In the genomic region with DNA sequence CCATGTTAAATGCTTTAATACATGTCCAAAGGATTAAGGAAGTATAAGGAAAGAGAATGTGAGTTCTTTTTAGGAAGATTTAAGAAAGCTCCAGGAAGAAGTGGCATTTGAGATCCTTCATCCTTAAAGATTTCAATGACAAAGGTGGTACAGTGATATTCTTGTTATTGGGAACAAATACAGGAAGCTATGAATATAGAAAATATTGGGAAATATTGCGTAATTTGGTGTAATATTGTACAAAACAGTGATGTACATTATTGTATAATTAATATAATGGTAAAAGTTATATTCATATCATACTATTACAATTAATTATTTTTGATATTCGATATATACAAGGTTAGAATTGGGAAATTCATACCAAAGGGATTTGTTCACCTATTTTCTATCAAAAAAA, we compare ENCODE assay signal across 11 cellular contexts.
DNase-seq lines count a peak whose midpoint lies in the region; ATAC-seq and TF ChIP-seq lines count a peak whose summit lies in the region.
"Had no signal": no experiment of that assay in that cellular context is flagged by ENCODE, and none has a peak within 500 bp of the region (broad histone marks: within the 10 kb centered on the region; RNA-seq: fewer than 3 reads in every experiment).

No MANE protein-coding gene starts in this region.

- H3K27me3 Mint-ChIP-seq in mesothelial cell of epicardium (ENCODE audit: low read depth), result no peaks in the 10 kb centered on the region
- no peaks in the 10 kb centered on the region for H3K27me3 Mint-ChIP-seq in activated CD8-positive, alpha-beta memory T cell treated with anti-CD3 and anti-CD28 coated beads, Interleukin-2, amount 10 ng/mL, durations not matched to agents 7 days and 5 days
- H3K27me3 Mint-ChIP-seq: IgD-negative memory B cell had no signal

- DNase-seq in mesothelial cell of epicardium (ENCODE audit: low spot score in 2 of 2, unreplicated experiment in 2 of 2) (no peak), smooth muscle cell (lab: John Stamatoyannopoulos, UW; ENCODE audit: unreplicated experiment) (no peak), GF-D8 (lab: John Stamatoyannopoulos, UW) (no peak), dermis blood vessel endothelial cell (no peak)
- DNase-seq in activated CD8-positive, alpha-beta memory T cell treated with anti-CD3 and anti-CD28 coated beads, Interleukin-2, amount 10 ng/mL, durations not matched to agents 7 days and 5 days, result no peak
- DNase-seq: H7 had no signal

- H3K4me3 ChIP-seq in HUES48 (ENCODE audit: low read depth, low read length), result no peak overlapping the region
- H3K4me3 ChIP-seq in smooth muscle cell, result no peak overlapping the region
- H3K4me3 ChIP-seq: SJSA1 had no signal

- TF ChIP-seq CTCF in VCaP (conservative IDR thresholded peaks at IDR 0.05), result no peak
- no peak for TF ChIP-seq CTCF in mesothelial cell of epicardium (IDR thresholded peaks at IDR 0.05; ENCODE audit: unreplicated experiment)
- TF ChIP-seq CTCF in smooth muscle cell (IDR thresholded peaks at IDR 0.05; ENCODE audit: borderline replicate concordance, insufficient read depth, poor library complexity, severe bottlenecking), result no peak

- H3K36me3 ChIP-seq in HUES48 (ENCODE audit: control insufficient read depth, insufficient read depth, low read length) (no peaks in the 10 kb centered on the region), smooth muscle cell (ENCODE audit: low read depth) (no peaks in the 10 kb centered on the region)
- H3K36me3 ChIP-seq: BE2C, SJSA1 had no signal

- H3K4me1 ChIP-seq in HUES48 (ENCODE audit: control insufficient read depth, insufficient read depth, low read length) (peaks cover 9% of the 10 kb centered on the region), smooth muscle cell (ENCODE audit: low read depth) (peaks cover 32% of the 10 kb centered on the region)
- H3K4me1 ChIP-seq: SJSA1 had no signal

- no peak overlapping the region for H2AFZ ChIP-seq in smooth muscle cell (ENCODE audit: low read depth)

- CTCF ChIA-PET in activated CD8-positive, alpha-beta memory T cell treated with anti-CD3 and anti-CD28 coated beads, Interleukin-2, amount 10 ng/mL, durations not matched to agents 7 days and 5 days (lab: Charles Lee), result no interaction called here

- H3K79me2 ChIP-seq in smooth muscle cell (ENCODE audit: low read depth), result no peaks in the 10 kb centered on the region

- H3K4me3 Mint-ChIP-seq in mesothelial cell of epicardium, result no peak overlapping the region
- H3K4me3 Mint-ChIP-seq in activated CD8-positive, alpha-beta memory T cell treated with anti-CD3 and anti-CD28 coated beads, Interleukin-2, amount 10 ng/mL, durations not matched to agents 7 days and 5 days, result no peak overlapping the region
- H3K4me3 Mint-ChIP-seq: IgD-negative memory B cell had no signal

- no peak overlapping the region for H3K4me2 ChIP-seq in smooth muscle cell

- peaks cover 10% of the 10 kb centered on the region for H3F3A ChIP-seq in smooth muscle cell (ENCODE audit: low read depth)

- WGBS in smooth muscle cell (ENCODE audit: low lambda C conversion rate), result 95% methylated on average over 2 of the region's 2 CpGs

- H3K36me3 Mint-ChIP-seq in mesothelial cell of epicardium, result no peaks in the 10 kb centered on the region
- H3K36me3 Mint-ChIP-seq in activated CD8-positive, alpha-beta memory T cell treated with anti-CD3 and anti-CD28 coated beads, Interleukin-2, amount 10 ng/mL, durations not matched to agents 7 days and 5 days, result no peaks in the 10 kb centered on the region
- H3K36me3 Mint-ChIP-seq: IgD-negative memory B cell had no signal

- H3K9ac ChIP-seq in HUES48 (ENCODE audit: low read depth, low read length) (no peak overlapping the region), smooth muscle cell (ENCODE audit: low read depth) (no peak overlapping the region)

- no peaks in the 10 kb centered on the region for H3K9me3 Mint-ChIP-seq in mesothelial cell of epicardium
- no peaks in the 10 kb centered on the region for H3K9me3 Mint-ChIP-seq in activated CD8-positive, alpha-beta memory T cell treated with anti-CD3 and anti-CD28 coated beads, Interleukin-2, amount 10 ng/mL, durations not matched to agents 7 days and 5 days (ENCODE audit: low read depth)
- H3K9me3 Mint-ChIP-seq: IgD-negative memory B cell had no signal

- H3K27ac Mint-ChIP-seq in mesothelial cell of epicardium, result peak overlapping the region; percentile 88
- no peak overlapping the region for H3K27ac Mint-ChIP-seq in activated CD8-positive, alpha-beta memory T cell treated with anti-CD3 and anti-CD28 coated beads, Interleukin-2, amount 10 ng/mL, durations not matched to agents 7 days and 5 days
- H3K27ac Mint-ChIP-seq: IgD-negative memory B cell had no signal

- H3K27me3 ChIP-seq in HUES48 (ENCODE audit: control insufficient read depth, insufficient read depth, low read length) (no peaks in the 10 kb centered on the region), smooth muscle cell (ENCODE audit: low read depth) (no peaks in the 10 kb centered on the region)
- H3K27me3 ChIP-seq: BE2C, SJSA1 had no signal

- peaks cover 4% of the 10 kb centered on the region for H3K9me3 ChIP-seq in HUES48 (ENCODE audit: control insufficient read depth, insufficient read depth, low read length)
- no peaks in the 10 kb centered on the region for H3K9me3 ChIP-seq in smooth muscle cell (replicated peaks; ENCODE audit: low read depth)
- H3K9me3 ChIP-seq: BE2C, SJSA1 had no signal

- peak overlapping the region; percentile 73 for H3K27ac ChIP-seq in HUES48 (ENCODE audit: low read depth, low read length)
- peak overlapping the region; percentile 72 for H3K27ac ChIP-seq in VCaP
- peak overlapping the region; percentile 30 for H3K27ac ChIP-seq in smooth muscle cell (ENCODE audit: low read depth)
- H3K27ac ChIP-seq: SJSA1 had no signal

- peaks cover 51% of the 10 kb centered on the region for H3K4me1 Mint-ChIP-seq in mesothelial cell of epicardium
- H3K4me1 Mint-ChIP-seq in activated CD8-positive, alpha-beta memory T cell treated with anti-CD3 and anti-CD28 coated beads, Interleukin-2, amount 10 ng/mL, durations not matched to agents 7 days and 5 days, result no peaks in the 10 kb centered on the region
- H3K4me1 Mint-ChIP-seq: IgD-negative memory B cell had no signal

- ATAC-seq in activated CD8-positive, alpha-beta memory T cell treated with anti-CD3 and anti-CD28 coated beads, Interleukin-2, amount 10 ng/mL, durations not matched to agents 7 days and 5 days, result no peak

- H4K20me1 ChIP-seq in smooth muscle cell (ENCODE audit: low read depth), result no peaks in the 10 kb centered on the region
